1 cellular context compared by ENCODE assay signal in the genomic region with DNA sequence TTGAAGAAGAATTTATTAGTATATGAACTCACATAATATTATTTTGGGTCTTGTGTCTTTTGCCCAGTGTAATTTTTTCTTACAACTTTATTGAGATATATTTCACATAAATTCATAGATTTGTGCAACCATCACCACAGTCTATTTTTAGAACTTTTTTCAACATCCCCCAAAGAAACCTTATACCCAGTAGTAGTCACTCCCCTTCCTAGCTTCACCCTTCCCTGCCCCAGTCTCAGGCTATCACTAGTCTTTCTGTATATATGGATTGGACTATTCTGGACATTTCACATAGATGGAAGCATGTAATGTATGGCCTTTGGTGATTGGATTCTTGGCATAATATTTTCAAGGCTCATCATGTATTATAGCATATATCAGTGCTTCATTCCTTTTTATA.
TF ChIP-seq lines count a peak whose summit lies in the region.

No MANE protein-coding gene starts in this region.

TF ChIP-seq in HepG2, 621 proteins besides CTCF, POLR2A, EP300 and RAD21 (continued from another document):
- no peak for TF ChIP-seq ZBTB3 (CRISPR knock-in tag; IDR thresholded peaks at IDR 0.05; ENCODE audit: borderline replicate concordance, low read depth)
- TF ChIP-seq, protein P1, sequence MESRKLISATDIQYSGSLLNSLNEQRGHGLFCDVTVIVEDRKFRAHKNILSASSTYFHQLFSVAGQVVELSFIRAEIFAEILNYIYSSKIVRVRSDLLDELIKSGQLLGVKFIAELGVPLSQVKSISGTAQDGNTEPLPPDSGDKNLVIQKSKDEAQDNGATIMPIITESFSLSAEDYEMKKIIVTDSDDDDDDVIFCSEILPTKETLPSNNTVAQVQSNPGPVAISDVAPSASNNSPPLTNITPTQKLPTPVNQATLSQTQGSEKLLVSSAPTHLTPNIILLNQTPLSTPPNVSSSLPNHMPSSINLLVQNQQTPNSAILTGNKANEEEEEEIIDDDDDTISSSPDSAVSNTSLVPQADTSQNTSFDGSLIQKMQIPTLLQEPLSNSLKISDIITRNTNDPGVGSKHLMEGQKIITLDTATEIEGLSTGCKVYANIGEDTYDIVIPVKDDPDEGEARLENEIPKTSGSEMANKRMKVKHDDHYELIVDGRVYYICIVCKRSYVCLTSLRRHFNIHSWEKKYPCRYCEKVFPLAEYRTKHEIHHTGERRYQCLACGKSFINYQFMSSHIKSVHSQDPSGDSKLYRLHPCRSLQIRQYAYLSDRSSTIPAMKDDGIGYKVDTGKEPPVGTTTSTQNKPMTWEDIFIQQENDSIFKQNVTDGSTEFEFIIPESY (CRISPR knock-in tag; IDR thresholded peaks at IDR 0.05), result no peak
- no peak for TF ChIP-seq ZNF441 (CRISPR knock-in tag; IDR thresholded peaks at IDR 0.05; ENCODE audit: borderline replicate concordance)
- TF ChIP-seq, protein P2, sequence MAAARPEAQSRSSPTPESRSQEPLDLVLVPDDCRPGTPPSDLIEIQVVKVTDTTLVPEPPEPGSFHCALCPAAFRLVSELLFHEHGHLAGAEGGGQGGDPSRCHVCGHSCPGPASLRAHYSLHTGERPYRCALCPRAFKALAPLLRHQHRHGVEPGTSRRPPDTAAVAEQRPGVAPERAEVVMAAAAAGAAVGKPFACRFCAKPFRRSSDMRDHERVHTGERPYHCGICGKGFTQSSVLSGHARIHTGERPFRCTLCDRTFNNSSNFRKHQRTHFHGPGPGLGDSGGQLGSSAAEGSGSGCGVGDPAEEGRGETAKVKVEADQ (CRISPR knock-in tag; IDR thresholded peaks at IDR 0.05; ENCODE audit: borderline replicate concordance), result no peak
- no peak for TF ChIP-seq KAT2B (IDR thresholded peaks at IDR 0.05; ENCODE audit: borderline replicate concordance, low read depth, low read length)
- TF ChIP-seq HDAC1 (CRISPR knock-in tag; IDR thresholded peaks at IDR 0.05), result no peak
- TF ChIP-seq MATR3 (CRISPR knock-in tag; IDR thresholded peaks at IDR 0.05), result no peak
- TF ChIP-seq, protein P3, sequence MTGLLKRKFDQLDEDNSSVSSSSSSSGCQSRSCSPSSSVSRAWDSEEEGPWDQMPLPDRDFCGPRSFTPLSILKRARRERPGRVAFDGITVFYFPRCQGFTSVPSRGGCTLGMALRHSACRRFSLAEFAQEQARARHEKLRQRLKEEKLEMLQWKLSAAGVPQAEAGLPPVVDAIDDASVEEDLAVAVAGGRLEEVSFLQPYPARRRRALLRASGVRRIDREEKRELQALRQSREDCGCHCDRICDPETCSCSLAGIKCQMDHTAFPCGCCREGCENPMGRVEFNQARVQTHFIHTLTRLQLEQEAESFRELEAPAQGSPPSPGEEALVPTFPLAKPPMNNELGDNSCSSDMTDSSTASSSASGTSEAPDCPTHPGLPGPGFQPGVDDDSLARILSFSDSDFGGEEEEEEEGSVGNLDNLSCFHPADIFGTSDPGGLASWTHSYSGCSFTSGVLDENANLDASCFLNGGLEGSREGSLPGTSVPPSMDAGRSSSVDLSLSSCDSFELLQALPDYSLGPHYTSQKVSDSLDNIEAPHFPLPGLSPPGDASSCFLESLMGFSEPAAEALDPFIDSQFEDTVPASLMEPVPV (CRISPR knock-in tag; IDR thresholded peaks at IDR 0.05), result no peak
- no peak for TF ChIP-seq DNMT3B (CRISPR knock-in tag; conservative IDR thresholded peaks at IDR 0.05)
- no peak for TF ChIP-seq CEBPG (CRISPR knock-in tag; IDR thresholded peaks at IDR 0.05)
- no peak for TF ChIP-seq ZNF570 (CRISPR knock-in tag; IDR thresholded peaks at IDR 0.05; ENCODE audit: borderline replicate concordance)
- TF ChIP-seq BRCA1 (CRISPR knock-in tag; IDR thresholded peaks at IDR 0.05), result no peak
- no peak for TF ChIP-seq SIX4 (CRISPR knock-in tag; IDR thresholded peaks at IDR 0.05)
- TF ChIP-seq, protein P4, sequence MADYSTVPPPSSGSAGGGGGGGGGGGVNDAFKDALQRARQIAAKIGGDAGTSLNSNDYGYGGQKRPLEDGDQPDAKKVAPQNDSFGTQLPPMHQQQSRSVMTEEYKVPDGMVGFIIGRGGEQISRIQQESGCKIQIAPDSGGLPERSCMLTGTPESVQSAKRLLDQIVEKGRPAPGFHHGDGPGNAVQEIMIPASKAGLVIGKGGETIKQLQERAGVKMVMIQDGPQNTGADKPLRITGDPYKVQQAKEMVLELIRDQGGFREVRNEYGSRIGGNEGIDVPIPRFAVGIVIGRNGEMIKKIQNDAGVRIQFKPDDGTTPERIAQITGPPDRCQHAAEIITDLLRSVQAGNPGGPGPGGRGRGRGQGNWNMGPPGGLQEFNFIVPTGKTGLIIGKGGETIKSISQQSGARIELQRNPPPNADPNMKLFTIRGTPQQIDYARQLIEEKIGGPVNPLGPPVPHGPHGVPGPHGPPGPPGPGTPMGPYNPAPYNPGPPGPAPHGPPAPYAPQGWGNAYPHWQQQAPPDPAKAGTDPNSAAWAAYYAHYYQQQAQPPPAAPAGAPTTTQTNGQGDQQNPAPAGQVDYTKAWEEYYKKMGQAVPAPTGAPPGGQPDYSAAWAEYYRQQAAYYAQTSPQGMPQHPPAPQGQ (CRISPR knock-in tag; IDR thresholded peaks at IDR 0.05; ENCODE audit: borderline replicate concordance), result no peak
- TF ChIP-seq SP5 (CRISPR knock-in tag; IDR thresholded peaks at IDR 0.05; ENCODE audit: borderline replicate concordance, low read depth), result no peak
- no peak for TF ChIP-seq TBP (CRISPR knock-in tag; IDR thresholded peaks at IDR 0.05)
- no peak for TF ChIP-seq ZNF331 (CRISPR knock-in tag; IDR thresholded peaks at IDR 0.05)
- no peak for TF ChIP-seq EED (CRISPR knock-in tag; IDR thresholded peaks at IDR 0.05)
